In the genomic region with DNA sequence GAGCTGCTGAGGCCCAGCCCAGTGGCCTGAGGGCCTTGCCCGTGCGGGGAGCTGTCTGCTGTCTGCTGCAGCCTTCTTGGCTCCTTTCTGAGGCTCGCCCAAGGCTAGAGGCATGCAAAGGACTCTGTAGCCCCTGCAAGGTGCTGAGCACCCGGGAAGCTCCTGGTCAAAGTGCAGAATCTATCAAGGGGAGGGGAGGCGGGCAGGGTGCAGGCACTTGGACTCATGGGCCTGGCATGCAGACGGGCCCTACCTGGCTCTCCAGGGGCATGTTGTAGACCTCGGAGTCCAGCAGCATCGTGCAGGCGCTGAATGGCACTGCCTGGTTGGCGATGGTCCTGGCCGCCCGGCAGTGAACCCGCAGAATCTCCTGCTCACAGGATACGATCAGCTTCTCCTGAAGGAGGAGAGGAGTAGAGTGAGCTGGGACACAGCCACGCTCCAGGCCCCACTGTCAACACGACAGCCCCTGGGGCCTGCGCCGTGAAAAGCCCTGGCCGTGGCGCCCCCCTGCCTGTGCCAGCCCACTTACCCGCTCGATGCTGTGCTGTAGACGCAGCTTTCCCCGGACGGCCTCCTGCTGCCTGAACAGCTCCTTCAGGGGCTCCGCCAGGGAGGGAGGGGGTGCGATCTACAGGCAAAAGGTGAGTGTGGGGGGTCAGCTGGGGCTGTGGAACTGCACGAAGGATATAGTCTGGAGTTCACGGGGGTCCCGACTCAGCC, we compare ENCODE assay signal across 2 cellular contexts.
A peak's percentile ranks its signal among the peaks of the same experiment; 100 is the strongest.
TF ChIP-seq lines count a peak whose summit lies in the region.

No MANE protein-coding gene starts in this region.

TF ChIP-seq in HepG2, 621 proteins besides CTCF, POLR2A, EP300 and RAD21 (continued from another document):
- TF ChIP-seq RBM22 (optimal IDR thresholded peaks at IDR 0.05; ENCODE audit: low read length) (peak; percentile 12), ZNF776 (CRISPR knock-in tag; IDR thresholded peaks at IDR 0.05) (0 out of 2 replicates have a peak, but pooled peaks have one; percentile 7), ZNF224 (CRISPR knock-in tag; IDR thresholded peaks at IDR 0.05) (no peak), POLR2AphosphoS5 (IDR thresholded peaks at IDR 0.05; ENCODE audit: low read depth, low read length) (no peak), TOE1 (CRISPR knock-in tag; IDR thresholded peaks at IDR 0.05) (no peak), ZNF44 (CRISPR knock-in tag; IDR thresholded peaks at IDR 0.05) (no peak), HNRNPLL (IDR thresholded peaks at IDR 0.05; ENCODE audit: low read depth, low read length, poor library complexity, severe bottlenecking) (peak; percentile 16), AGO2 (optimal IDR thresholded peaks at IDR 0.05; ENCODE audit: low read depth, low read length) (peak; percentile 82)

TF ChIP-seq in HEK293T, 16 proteins besides CTCF, POLR2A, EP300 and RAD21 (continued from another document):
- TF ChIP-seq BHLHE40 (IDR thresholded peaks at IDR 0.05; ENCODE audit: borderline replicate concordance) (no peak), ZNF384 (IDR thresholded peaks at IDR 0.05) (no peak), TARDBP (IDR thresholded peaks at IDR 0.05) (no peak), HDGF (IDR thresholded peaks at IDR 0.05; ENCODE audit: borderline replicate concordance) (no peak), FOXM1 (IDR thresholded peaks at IDR 0.05; ENCODE audit: borderline replicate concordance) (no peak), ARNT (IDR thresholded peaks at IDR 0.05) (no peak), FOXK2 (IDR thresholded peaks at IDR 0.05) (no peak)
- TF ChIP-seq, protein P1, sequence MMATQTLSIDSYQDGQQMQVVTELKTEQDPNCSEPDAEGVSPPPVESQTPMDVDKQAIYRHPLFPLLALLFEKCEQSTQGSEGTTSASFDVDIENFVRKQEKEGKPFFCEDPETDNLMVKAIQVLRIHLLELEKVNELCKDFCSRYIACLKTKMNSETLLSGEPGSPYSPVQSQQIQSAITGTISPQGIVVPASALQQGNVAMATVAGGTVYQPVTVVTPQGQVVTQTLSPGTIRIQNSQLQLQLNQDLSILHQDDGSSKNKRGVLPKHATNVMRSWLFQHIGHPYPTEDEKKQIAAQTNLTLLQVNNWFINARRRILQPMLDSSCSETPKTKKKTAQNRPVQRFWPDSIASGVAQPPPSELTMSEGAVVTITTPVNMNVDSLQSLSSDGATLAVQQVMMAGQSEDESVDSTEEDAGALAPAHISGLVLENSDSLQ (IDR thresholded peaks at IDR 0.05): no peak
